Comparison of ENCODE assay signal across 8 cellular contexts in genomic region chr20:62929051-62929538, GRCh38. TPM values are rescaled to one million over a fixed set of nuclear protein-coding genes. Genes with fewer than 3 reads are reported as not detected.
DNase-seq lines count a peak whose midpoint lies in the region; ATAC-seq and TF ChIP-seq lines count a peak whose summit lies in the region.

No MANE protein-coding gene starts in this region.

- H3K4me1 ChIP-seq in adipocyte (ENCODE audit: control insufficient read depth, insufficient read depth, low read length) (peaks cover 34% of the 10 kb centered on the region), heart left ventricle (peaks cover 6 to 60% (median 39%) of the 10 kb centered on the region in 12 donors), trophoblast cell (ENCODE audit: control insufficient read depth in 1 of 2, insufficient read depth in 2 of 2, low read length in 2 of 2) (peaks cover 14 to 30% of the 10 kb centered on the region in 2 experiments)

- peak overlapping the region; percentile 62 for H3K4me2 ChIP-seq in trophoblast cell (ENCODE audit: low read length)

- H3K79me2 ChIP-seq in trophoblast cell (ENCODE audit: control insufficient read depth, insufficient read depth, low read length, poor library complexity): peaks cover 31% of the 10 kb centered on the region

- H3K9me3 ChIP-seq in adipocyte (ENCODE audit: control insufficient read depth, low read length): no peaks in the 10 kb centered on the region
- H3K9me3 ChIP-seq in heart left ventricle: no peaks in the 10 kb centered on the region
- H3K9me3 ChIP-seq in trophoblast cell (ENCODE audit: insufficient read depth, low read depth, low read length): no peaks in the 10 kb centered on the region
- H3K9me3 ChIP-seq in WERI-Rb-1 (ENCODE audit: severe bottlenecking): no peaks in the 10 kb centered on the region

- peak overlapping the region; percentile 2 for H4K91ac ChIP-seq in trophoblast cell (ENCODE audit: low read depth, low read length)

- no peak overlapping the region for H2AK5ac ChIP-seq in trophoblast cell (ENCODE audit: low read length)

- TF ChIP-seq CTCF in heart left ventricle (IDR thresholded peaks at IDR 0.05) (peak in 1 of 12 donors; percentile 6), WERI-Rb-1 (IDR thresholded peaks at IDR 0.05; ENCODE audit: low read depth, low read length) (no peak)

- H2BK12ac ChIP-seq in trophoblast cell (ENCODE audit: low read length): no peak overlapping the region

- H3K27ac ChIP-seq in heart left ventricle (peak overlapping the region; percentile 59 to 94 (median 80)), trophoblast cell (ENCODE audit: low read depth, low read length) (peak overlapping the region; percentile 85), WERI-Rb-1 (no peak overlapping the region)

- H3K27me3 ChIP-seq in adipocyte (replicated peaks; ENCODE audit: control insufficient read depth, insufficient read depth, low read length) (no peaks in the 10 kb centered on the region), heart left ventricle (no peaks in the 10 kb centered on the region), trophoblast cell (ENCODE audit: insufficient read depth, low read length) (no peaks in the 10 kb centered on the region), WERI-Rb-1 (ENCODE audit: insufficient read depth, low read depth, severe bottlenecking) (no peaks in the 10 kb centered on the region)

- intact Hi-C loops in heart left ventricle (cut with DNase I): loop anchor here in 4 of 10 donors (5.0 to 10.0 kb wide), 3 partner anchors 52 to 67 kb away; partner anchors contain the start of gene TCFL5 (in 1 of the 4)

- no peaks in the 10 kb centered on the region for H3K36me3 ChIP-seq in adipocyte (ENCODE audit: control insufficient read depth, insufficient read depth, low read length, severe bottlenecking)
- peaks cover 0 to 9% (median 0%) of the 10 kb centered on the region in 9 donors for H3K36me3 ChIP-seq in heart left ventricle
- H3K36me3 ChIP-seq in trophoblast cell (ENCODE audit: control insufficient read depth in 1 of 2, insufficient read depth in 2 of 2, low read length in 2 of 2): peaks cover 7 to 8% of the 10 kb centered on the region in 2 experiments
- H3K36me3 ChIP-seq in WERI-Rb-1: peaks cover 30% of the 10 kb centered on the region

- no peak overlapping the region for H2BK120ac ChIP-seq in trophoblast cell (ENCODE audit: insufficient read depth, low read length, poor library complexity)

- H3K4ac ChIP-seq in trophoblast cell (ENCODE audit: low read depth, low read length): peak overlapping the region; percentile 21

- H2BK5ac ChIP-seq in trophoblast cell (ENCODE audit: low read depth, low read length, poor library complexity): peak overlapping the region; percentile 11

- DNase-seq in GF-D8 (lab: John Stamatoyannopoulos, UW) (peak; percentile 27), SK-MEL-5 (ENCODE audit: low read depth, low spot score) (peak; percentile 55), adipocyte (ENCODE audit: low read depth) (peak; percentile 83), heart left ventricle (peak; percentile 69 to 87 (median 81)), trophoblast cell (peak; percentile 80 to 84), NCI-H1105 treated with DMSO at 0.1 percent for 48 hours (lab: John Stamatoyannopoulos, UW) (no peak), WERI-Rb-1 (no peak)

- H4K8ac ChIP-seq in trophoblast cell (ENCODE audit: low read depth, low read length): peak overlapping the region; percentile 42

- peak overlapping the region; percentile 85 for H3K4me3 ChIP-seq in adipocyte (ENCODE audit: low read length)
- peak overlapping the region; percentile 18 to 68 (median 54) for H3K4me3 ChIP-seq in heart left ventricle
- H3K4me3 ChIP-seq in trophoblast cell (ENCODE audit: low read depth, low read length): no peak overlapping the region
- H3K4me3 ChIP-seq in WERI-Rb-1 (ENCODE audit: low read depth, low read length): no peak overlapping the region

- WGBS in heart left ventricle, 4 donors: 5 to 9% (median 7%) methylated on average over 27 to 44 of the region's 44 CpGs
- no CpG with 5 or more reads among the region's 44 CpGs for WGBS in trophoblast cell (ENCODE audit: extremely low coverage, insufficient coverage, insufficient read length)

- H3K79me1 ChIP-seq in trophoblast cell (ENCODE audit: low read length): peaks cover 22% of the 10 kb centered on the region

- in situ Hi-C loops in SK-MEL-5 (cut with HindIII; ENCODE audit: low pct_unique_long_range_greater_than_20kb, low sequenced_read_pairs): no loop called here

- no peak overlapping the region for H2AFZ ChIP-seq in trophoblast cell (ENCODE audit: insufficient read depth, low read length, poor library complexity)

- H3K18ac ChIP-seq in trophoblast cell (ENCODE audit: low read length): no peak overlapping the region

- no peak overlapping the region for H4K12ac ChIP-seq in trophoblast cell (ENCODE audit: low read depth, low read length)

- peak in 1 of 2 donors; percentile 18 for TF ChIP-seq POLR2A in heart left ventricle (IDR thresholded peaks at IDR 0.05)

- no peak overlapping the region for H3K23ac ChIP-seq in trophoblast cell (ENCODE audit: low read length)

- H3K9ac ChIP-seq in adipocyte (ENCODE audit: low read length): peak overlapping the region; percentile 88
- H3K9ac ChIP-seq in trophoblast cell (ENCODE audit: low read length): no peak overlapping the region

- ATAC-seq in heart left ventricle (peak; percentile 30 to 73 (median 64)), GM18907 (IDR thresholded peaks at IDR 0.05; ENCODE audit: unreplicated experiment) (no peak)

- no peak overlapping the region for H3K14ac ChIP-seq in trophoblast cell (ENCODE audit: low read length)

RNA-seq across cellular contexts. Expression of gene DIDO1, which starts 2.8 kb away (rescaled TPM):
- total RNA-seq in SK-MEL-5 (2014; rRNA removed; shearing (Covaris generic)): 26.4 and 29.9 TPM in 2 replicates
- 30.1 and 35.0 TPM in 2 replicates for polyA plus RNA-seq in SK-MEL-5 (2015; cell fraction: cytosol; rRNA removed)
- 107 and 134 TPM in 2 replicates for polyA plus RNA-seq in SK-MEL-5 (2015; cell fraction: nucleus; rRNA removed)
- 10 to 100 TPM; 27.5 to 46.2 (median 38.9) TPM for total RNA-seq in heart left ventricle
- polyA plus RNA-seq in heart left ventricle: 10 to 100 TPM; 16.5 to 20.1 TPM
- 31.7 and 32.7 TPM in 2 replicates for polyA plus RNA-seq in trophoblast cell (2013)

RNA-seq across cellular contexts. Expression of gene GID8, which starts 8.9 kb away (rescaled TPM):
- total RNA-seq in SK-MEL-5 (2014; rRNA removed; shearing (Covaris generic)): 21.4 and 23.3 TPM in 2 replicates
- polyA plus RNA-seq in SK-MEL-5 (2015; cell fraction: cytosol; rRNA removed): 27.1 and 31.1 TPM in 2 replicates
- 19.9 and 30.2 TPM in 2 replicates for polyA plus RNA-seq in SK-MEL-5 (2015; cell fraction: nucleus; rRNA removed)
- 10 to 100 TPM; 14.7 to 22.2 (median 16.3) TPM for total RNA-seq in heart left ventricle
- 10 to 100 TPM in 1 of 2 donors, 1 to 10 TPM in 1; 6.2 to 15.8 TPM for polyA plus RNA-seq in heart left ventricle
- polyA plus RNA-seq in trophoblast cell (2013): 37.2 and 37.5 TPM in 2 replicates

RNA-seq across cellular contexts. Expression of gene SLC17A9, which starts 23.4 kb away (rescaled TPM):
- total RNA-seq in SK-MEL-5 (2014; rRNA removed; shearing (Covaris generic)): not detected in 2 replicates
- not detected in 2 replicates for polyA plus RNA-seq in SK-MEL-5 (2015; cell fraction: cytosol; rRNA removed)
- not detected in 2 replicates for polyA plus RNA-seq in SK-MEL-5 (2015; cell fraction: nucleus; rRNA removed)
- 1 to 10 TPM in 3 of 9 donors, under 1 TPM in 6; 0.16 to 6.6 (median 0.67) TPM for total RNA-seq in heart left ventricle
- polyA plus RNA-seq in heart left ventricle: 1 to 10 TPM; 1.7 to 2.6 TPM
- polyA plus RNA-seq in trophoblast cell (2013): 1.5 and 1.6 TPM in 2 replicates

Comparison
In these comparisons a context has a peak if more than half of its experiments do, and no peak if none do; other contexts are left out.
1. DNase-seq: peak in GF-D8 (single experiment), SK-MEL-5 (single experiment), adipocyte (single experiment), heart left ventricle (5 of 5) and trophoblast cell (2 of 2); none in NCI-H1105 treated with DMSO at 0.1 percent for 48 hours (single experiment) and WERI-Rb-1 (single experiment).
2. H3K4me3 ChIP-seq: peak in adipocyte (single experiment) and heart left ventricle (12 of 12); none in trophoblast cell (single experiment) and WERI-Rb-1 (single experiment).